11 cellular contexts compared by ENCODE assay signal in genomic region chr2:74036450-74037175, GRCh38. TPM values are rescaled to one million over a fixed set of nuclear protein-coding genes. Genes with fewer than 3 reads are reported as not detected.
DNase-seq lines count a peak whose midpoint lies in the region; ATAC-seq and TF ChIP-seq lines count a peak whose summit lies in the region.
"Had no signal": no experiment of that assay in that cellular context is flagged by ENCODE, and none has a peak within 500 bp of the region (broad histone marks: within the 10 kb centered on the region; RNA-seq: fewer than 3 reads in every experiment).

No MANE protein-coding gene starts in this region.

- peaks cover 94% of the 10 kb centered on the region for H3K79me2 ChIP-seq in DOHH2 (ENCODE audit: control insufficient read depth, low read length)
- H3K79me2 ChIP-seq in SU-DHL-6 (ENCODE audit: insufficient read depth, low read length) = peaks cover 83% of the 10 kb centered on the region

- peak overlapping the region in 9 of 11 experiments; percentile 5 to 54 (median 31); a peak in 10 of 22 replicates for H3K9ac ChIP-seq in BLaER1 treated with 17β-estradiol and CSF1 and Interleukin-3, amounts not matched to agents 10 nM and 100 nM
- H3K9ac ChIP-seq in SU-DHL-6 (ENCODE audit: low read length) = peak overlapping the region; percentile 0; the same call in 1 of the 2 replicates

- H3F3A ChIP-seq in DOHH2 (ENCODE audit: control insufficient read depth, insufficient read depth) (peaks cover 13% of the 10 kb centered on the region), SU-DHL-6 (ENCODE audit: insufficient read depth) (peaks cover 18% of the 10 kb centered on the region)

- peaks cover 90 to 100% (median 96%) of the 10 kb centered on the region in 10 experiments for H3K4me1 ChIP-seq in BLaER1 treated with 17β-estradiol and CSF1 and Interleukin-3, amounts not matched to agents 10 nM and 100 nM
- H3K4me1 ChIP-seq in DOHH2 (ENCODE audit: control insufficient read depth, low read length) = peaks cover 53% of the 10 kb centered on the region

- DNase-seq in left colon (no peak), retina (no peak)
- DNase-seq in stimulated activated CD4-positive, alpha-beta T cell treated with anti-CD3 and anti-CD28 coated beads, Interleukin-2, amount 100 ng/mL, for 48 hours = no peak
- DNase-seq: Calu3; central memory CD4-positive, alpha-beta T cell; NCI-H2227 treated with DMSO at 0.1 percent for 48 hours had no signal

- no peak for TF ChIP-seq CTCF in DOHH2 (IDR thresholded peaks at IDR 0.05; ENCODE audit: low read depth, low read length, poor library complexity, severe bottlenecking)
- TF ChIP-seq CTCF in SU-DHL-6 (IDR thresholded peaks at IDR 0.05; ENCODE audit: insufficient read depth, low read length, poor library complexity, severe bottlenecking) = no peak

- peaks cover 0 to 21% (median 12%) of the 10 kb centered on the region in 11 experiments; a peak in 9 of 22 replicates for H3K36me3 ChIP-seq in BLaER1 treated with 17β-estradiol and CSF1 and Interleukin-3, amounts not matched to agents 10 nM and 100 nM
- H3K36me3 ChIP-seq in DOHH2 (ENCODE audit: control insufficient read depth, low read length) = no peaks in the 10 kb centered on the region
- no peaks in the 10 kb centered on the region for H3K36me3 ChIP-seq in SU-DHL-6 (ENCODE audit: low read length)

- ATAC-seq in left colon = peak; percentile 12
- ATAC-seq in GM21528 (IDR thresholded peaks at IDR 0.05; ENCODE audit: low FRiP score, unreplicated experiment) = no peak
- ATAC-seq in GM18870 (IDR thresholded peaks at IDR 0.05; ENCODE audit: unreplicated experiment) = no peak

- peak overlapping the region in 1 of 10 experiments; percentile 10; a peak in 3 of 20 replicates for H3K4me3 ChIP-seq in BLaER1 treated with 17β-estradiol and CSF1 and Interleukin-3, amounts not matched to agents 10 nM and 100 nM
- peak overlapping the region; percentile 38 for H3K4me3 ChIP-seq in DOHH2 (ENCODE audit: low read length)
- H3K4me3 ChIP-seq in SU-DHL-6 (ENCODE audit: insufficient read depth, low read length, poor library complexity, severe bottlenecking) = no peak overlapping the region

- H3K9me2 ChIP-seq in DOHH2 (replicated peaks; ENCODE audit: control insufficient read depth, low read length) = no peaks in the 10 kb centered on the region
- no peaks in the 10 kb centered on the region for H3K9me2 ChIP-seq in SU-DHL-6 (replicated peaks; ENCODE audit: insufficient read depth, low read length)

- peaks cover 78 to 100% (median 97%) of the 10 kb centered on the region in 11 experiments for H4K20me1 ChIP-seq in BLaER1 treated with 17β-estradiol and CSF1 and Interleukin-3, amounts not matched to agents 10 nM and 100 nM
- peaks cover 14% of the 10 kb centered on the region; the same call in 1 of the 2 replicates for H4K20me1 ChIP-seq in DOHH2 (ENCODE audit: control insufficient read depth, insufficient read depth, low read depth, low read length)
- no peaks in the 10 kb centered on the region for H4K20me1 ChIP-seq in SU-DHL-6 (ENCODE audit: low read depth, low read length)

- intact Hi-C loops in left colon (cut with DNase I, micrococcal nuclease) = no loop called here

- no peak overlapping the region for H2AFZ ChIP-seq in SU-DHL-6 (ENCODE audit: low read depth, low read length, severe bottlenecking)

- peak overlapping the region; percentile 77 to 97 (median 86) for H3K4me2 ChIP-seq in BLaER1 treated with 17β-estradiol and CSF1 and Interleukin-3, amounts not matched to agents 10 nM and 100 nM
- peak overlapping the region; percentile 57 for H3K4me2 ChIP-seq in DOHH2 (ENCODE audit: low read length)
- peak overlapping the region; percentile 25 for H3K4me2 ChIP-seq in SU-DHL-6 (ENCODE audit: low read depth, low read length, poor library complexity, severe bottlenecking)

- peak overlapping the region; percentile 11 to 69 (median 57); a peak in 17 of 22 replicates for H3K27ac ChIP-seq in BLaER1 treated with 17β-estradiol and CSF1 and Interleukin-3, amounts not matched to agents 10 nM and 100 nM
- H3K27ac ChIP-seq in DOHH2 (ENCODE audit: low read depth, low read length) = peak overlapping the region; percentile 60; the same call in 1 of the 2 replicates
- peak overlapping the region; percentile 54 for H3K27ac ChIP-seq in SU-DHL-6 (ENCODE audit: low read depth, low read length)

- H3K9me3 ChIP-seq in BLaER1 treated with 17β-estradiol and CSF1 and Interleukin-3, amounts not matched to agents 10 nM and 100 nM (replicated peaks in 1 of 11) = no peaks in the 10 kb centered on the region
- H3K9me3 ChIP-seq in DOHH2 (ENCODE audit: control insufficient read depth, insufficient read depth, low read length) = no peaks in the 10 kb centered on the region
- no peaks in the 10 kb centered on the region for H3K9me3 ChIP-seq in SU-DHL-6 (ENCODE audit: insufficient read depth, low read length)

- no peaks in the 10 kb centered on the region for H3K27me3 ChIP-seq in BLaER1 treated with 17β-estradiol and CSF1 and Interleukin-3, amounts not matched to agents 10 nM and 100 nM
- no peaks in the 10 kb centered on the region for H3K27me3 ChIP-seq in DOHH2 (ENCODE audit: control insufficient read depth, low read length)
- no peaks in the 10 kb centered on the region for H3K27me3 ChIP-seq in SU-DHL-6 (ENCODE audit: low read length)

RNA-seq across cellular contexts. Expression of gene TET3, which starts 51.9 kb away (rescaled TPM):
- 10 to 100 TPM; 21.0 to 29.4 TPM for total RNA-seq in left colon

Comparison
In these comparisons a context has a peak if more than half of its experiments do, and no peak if none do; other contexts are left out.
1. H3K4me2 ChIP-seq: peak in every context shown above with its lines; median percentile 86 in BLaER1 treated with 17β-estradiol and CSF1 and Interleukin-3, amounts not matched to agents 10 nM and 100 nM; 57 in DOHH2; 25 in SU-DHL-6.